In the genomic region with DNA sequence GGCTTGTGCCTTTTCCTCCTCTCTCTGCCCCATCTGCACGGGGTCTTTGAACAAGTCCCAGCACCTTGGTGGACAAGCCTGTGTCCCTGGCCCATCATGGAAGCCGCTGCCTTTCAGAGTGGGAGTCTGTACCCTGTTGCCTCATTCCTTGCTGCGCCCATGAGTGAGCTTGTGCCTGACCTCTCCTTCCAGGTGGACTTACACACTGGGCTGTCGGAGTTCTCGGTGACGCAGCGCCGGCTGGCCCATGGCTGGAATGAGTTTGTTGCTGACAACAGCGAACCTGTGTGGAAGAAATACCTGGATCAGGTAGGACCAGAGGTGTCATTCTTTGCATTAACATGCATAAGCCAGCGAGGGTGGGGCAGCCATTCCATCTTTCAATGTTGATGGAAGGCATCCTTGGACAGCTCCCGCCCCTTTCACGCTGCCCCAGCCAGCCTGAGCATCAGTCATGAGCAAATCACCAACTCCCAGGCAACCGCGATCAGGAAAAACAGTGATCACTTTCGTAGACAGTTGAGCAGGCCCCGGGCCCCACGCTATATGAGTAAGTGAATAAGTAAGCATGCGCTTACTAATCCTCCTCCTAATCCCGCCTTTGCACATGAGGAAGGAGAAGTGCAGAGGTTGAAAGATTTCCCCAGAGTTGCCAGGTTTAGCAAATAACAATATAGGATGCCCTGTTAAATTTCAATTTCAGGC, we compare ENCODE assay signal across 1 cellular context.
TF ChIP-seq lines count a peak whose summit lies in the region.

No MANE protein-coding gene starts in this region.

TF ChIP-seq in HepG2, 621 proteins besides CTCF, POLR2A, EP300 and RAD21 (continued from another document):
- TF ChIP-seq, protein P1, sequence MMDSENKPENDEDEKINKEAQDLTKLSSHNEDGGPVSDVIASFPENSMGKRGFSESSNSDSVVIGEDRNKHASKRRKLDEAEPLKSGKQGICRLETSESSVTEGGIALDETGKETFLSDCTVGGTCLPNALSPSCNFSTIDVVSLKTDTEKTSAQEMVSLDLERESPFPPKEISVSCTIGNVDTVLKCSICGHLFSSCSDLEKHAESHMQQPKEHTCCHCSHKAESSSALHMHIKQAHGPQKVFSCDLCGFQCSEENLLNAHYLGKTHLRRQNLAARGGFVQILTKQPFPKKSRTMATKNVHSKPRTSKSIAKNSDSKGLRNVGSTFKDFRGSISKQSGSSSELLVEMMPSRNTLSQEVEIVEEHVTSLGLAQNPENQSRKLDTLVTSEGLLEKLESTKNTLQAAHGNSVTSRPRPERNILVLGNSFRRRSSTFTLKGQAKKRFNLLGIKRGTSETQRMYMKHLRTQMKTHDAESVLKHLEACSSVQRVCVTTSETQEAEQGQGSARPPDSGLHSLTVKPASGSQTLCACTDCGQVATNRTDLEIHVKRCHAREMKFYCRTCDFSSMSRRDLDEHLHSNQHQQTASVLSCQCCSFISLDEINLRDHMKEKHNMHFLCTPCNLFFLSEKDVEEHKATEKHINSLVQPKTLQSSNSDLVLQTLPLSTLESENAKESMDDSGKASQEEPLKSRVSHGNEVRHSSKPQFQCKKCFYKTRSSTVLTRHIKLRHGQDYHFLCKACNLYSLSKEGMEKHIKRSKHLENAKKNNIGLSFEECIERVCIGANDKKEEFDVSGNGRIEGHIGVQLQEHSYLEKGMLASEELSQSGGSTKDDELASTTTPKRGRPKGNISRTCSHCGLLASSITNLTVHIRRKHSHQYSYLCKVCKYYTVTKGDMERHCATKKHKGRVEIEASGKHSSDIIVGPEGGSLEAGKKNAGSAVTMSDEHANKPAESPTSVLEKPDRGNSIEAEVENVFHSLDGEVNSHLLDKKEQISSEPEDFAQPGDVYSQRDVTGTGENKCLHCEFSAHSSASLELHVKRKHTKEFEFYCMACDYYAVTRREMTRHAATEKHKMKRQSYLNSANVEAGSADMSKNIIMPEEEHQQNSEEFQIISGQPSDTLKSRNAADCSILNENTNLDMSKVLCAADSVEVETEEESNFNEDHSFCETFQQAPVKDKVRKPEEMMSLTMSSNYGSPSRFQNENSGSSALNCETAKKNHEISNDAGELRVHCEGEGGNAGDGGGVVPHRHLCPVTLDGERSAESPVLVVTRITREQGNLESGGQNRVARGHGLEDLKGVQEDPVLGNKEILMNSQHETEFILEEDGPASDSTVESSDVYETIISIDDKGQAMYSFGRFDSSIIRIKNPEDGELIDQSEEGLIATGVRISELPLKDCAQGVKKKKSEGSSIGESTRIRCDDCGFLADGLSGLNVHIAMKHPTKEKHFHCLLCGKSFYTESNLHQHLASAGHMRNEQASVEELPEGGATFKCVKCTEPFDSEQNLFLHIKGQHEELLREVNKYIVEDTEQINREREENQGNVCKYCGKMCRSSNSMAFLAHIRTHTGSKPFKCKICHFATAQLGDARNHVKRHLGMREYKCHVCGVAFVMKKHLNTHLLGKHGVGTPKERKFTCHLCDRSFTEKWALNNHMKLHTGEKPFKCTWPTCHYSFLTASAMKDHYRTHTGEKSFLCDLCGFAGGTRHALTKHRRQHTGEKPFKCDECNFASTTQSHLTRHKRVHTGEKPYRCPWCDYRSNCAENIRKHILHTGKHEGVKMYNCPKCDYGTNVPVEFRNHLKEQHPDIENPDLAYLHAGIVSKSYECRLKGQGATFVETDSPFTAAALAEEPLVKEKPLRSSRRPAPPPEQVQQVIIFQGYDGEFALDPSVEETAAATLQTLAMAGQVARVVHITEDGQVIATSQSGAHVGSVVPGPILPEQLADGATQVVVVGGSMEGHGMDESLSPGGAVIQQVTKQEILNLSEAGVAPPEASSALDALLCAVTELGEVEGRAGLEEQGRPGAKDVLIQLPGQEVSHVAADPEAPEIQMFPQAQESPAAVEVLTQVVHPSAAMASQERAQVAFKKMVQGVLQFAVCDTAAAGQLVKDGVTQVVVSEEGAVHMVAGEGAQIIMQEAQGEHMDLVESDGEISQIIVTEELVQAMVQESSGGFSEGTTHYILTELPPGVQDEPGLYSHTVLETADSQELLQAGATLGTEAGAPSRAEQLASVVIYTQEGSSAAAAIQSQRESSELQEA (CRISPR knock-in tag; IDR thresholded peaks at IDR 0.05; ENCODE audit: not compliant biosample characterization): no peak
- no peak for TF ChIP-seq CAMTA2 (CRISPR knock-in tag; IDR thresholded peaks at IDR 0.05; ENCODE audit: borderline replicate concordance)
- TF ChIP-seq FOXM1 (CRISPR knock-in tag; IDR thresholded peaks at IDR 0.05): no peak
- TF ChIP-seq ZFP41 (CRISPR knock-in tag; IDR thresholded peaks at IDR 0.05; ENCODE audit: borderline replicate concordance): no peak
- no peak for TF ChIP-seq SMC3 (IDR thresholded peaks at IDR 0.05; ENCODE audit: low read length)
- no peak for TF ChIP-seq ZNF501 (CRISPR knock-in tag; IDR thresholded peaks at IDR 0.05)
